In genomic region chr20:39395478-39396291, GRCh38 we compare ENCODE assay signal across 26 cellular contexts.
DNase-seq lines count a peak whose midpoint lies in the region; ATAC-seq, FAIRE-seq and TF ChIP-seq lines count a peak whose summit lies in the region.
"Had no signal": no experiment of that assay in that cellular context is flagged by ENCODE, and none has a peak within 500 bp of the region (broad histone marks: within the 10 kb centered on the region; RNA-seq: fewer than 3 reads in every experiment).

No MANE protein-coding gene starts in this region.

- WGBS in heart right ventricle, 2 donors: 69 to 74% methylated on average over 9 of the region's 9 CpGs
- WGBS in lung, 2 donors: 72 to 81% methylated on average over 9 of the region's 9 CpGs

- no peak overlapping the region for H3K4me3 Mint-ChIP-seq in activated T-cell treated with anti-CD3 and anti-CD28 coated beads, Interleukin-2, amount 50 U/mL, for 24 hours
- H3K4me3 Mint-ChIP-seq: CD4-positive, CD25-positive, alpha-beta regulatory T cell; GM23338; HFFc6 had no signal

- no peak overlapping the region for H3K4me3 ChIP-seq in heart right ventricle
- H3K4me3 ChIP-seq in right atrium auricular region: no peak overlapping the region
- H3K4me3 ChIP-seq in endothelial cell of umbilical vein (replicated peaks in 1 of 3; ENCODE audit: insufficient read depth in 1 of 3, low read depth in 1 of 3, low read length in 3 of 3): no peak overlapping the region
- no peak overlapping the region for H3K4me3 ChIP-seq in lung
- H3K4me3 ChIP-seq in parathyroid adenoma (ENCODE audit: low read depth, low read length): no peak overlapping the region
- H3K4me3 ChIP-seq: BLaER1, GM23338, HAP-1, MG63, SJSA1 had no signal

- H3K4me1 Mint-ChIP-seq in activated T-cell treated with anti-CD3 and anti-CD28 coated beads, Interleukin-2, amount 50 U/mL, for 24 hours (ENCODE audit: low read depth): no peaks in the 10 kb centered on the region
- H3K4me1 Mint-ChIP-seq: CD4-positive, CD25-positive, alpha-beta regulatory T cell; GM23338 had no signal

- intact Hi-C loops in heart right ventricle (cut with DNase I): no loop called here
- intact Hi-C loops in endothelial cell of umbilical vein (cut with micrococcal nuclease): no loop called here

- H3K36me3 Mint-ChIP-seq in activated T-cell treated with anti-CD3 and anti-CD28 coated beads, Interleukin-2, amount 50 U/mL, for 24 hours (ENCODE audit: low read depth): no peaks in the 10 kb centered on the region

- no peak for TF ChIP-seq POLR2A in endothelial cell of umbilical vein (IDR thresholded peaks at IDR 0.05; ENCODE audit: low read depth, low read length)

- no peaks in the 10 kb centered on the region for H3K4me1 ChIP-seq in heart right ventricle
- no peaks in the 10 kb centered on the region for H3K4me1 ChIP-seq in right atrium auricular region
- no peaks in the 10 kb centered on the region for H3K4me1 ChIP-seq in endothelial cell of umbilical vein (ENCODE audit: control insufficient read depth, extremely low read depth, insufficient read depth, low read length)
- H3K4me1 ChIP-seq in lung (ENCODE audit: control insufficient read depth in 2 of 2, insufficient read depth in 2 of 2, low read length in 2 of 2): no peaks in the 10 kb centered on the region
- H3K4me1 ChIP-seq in parathyroid adenoma: no peaks in the 10 kb centered on the region
- H3K4me1 ChIP-seq: BLaER1, HAP-1, SJSA1 had no signal

- POLR2A ChIA-PET in endothelial cell of umbilical vein (lab: Charles Lee): interaction anchor here (0.6 kb wide), 1 partner anchor 402 kb away, joined by 3 read pairs; no protein-coding TSS in a partner anchor

- CTCF ChIA-PET in endothelial cell of umbilical vein (lab: Charles Lee): interaction anchor here (0.7 kb wide), 1 partner anchor 478 kb away, joined by 3 read pairs; no protein-coding TSS in a partner anchor

- peak in 1 of 2 donors; percentile 67 for DNase-seq in heart right ventricle
- no peak for DNase-seq in right atrium auricular region (ENCODE audit: low spot score)
- peak; percentile 2 for DNase-seq in endothelial cell of umbilical vein (ENCODE audit: low read depth, low spot score)
- no peak for DNase-seq in lung (ENCODE audit: low spot score)
- no peak for DNase-seq in activated T-cell treated with anti-CD3 and anti-CD28 coated beads, Interleukin-2, amount 50 U/mL, for 24 hours
- DNase-seq: CD4-positive, CD25-positive, alpha-beta regulatory T cell; HFFc6; IMR-90; KG1; MG63; NCI-H1105 treated with DMSO at 0.1 percent for 48 hours; NCI-H146; NCI-H1930; NCI-H2107; NCI-H524; NCI-H748 treated with DMSO at 0.1 percent for 48 hours; NK-92 treated with Interleukin-12 subunit alpha and Interleukin-12 subunit beta, amount 100 ng/mL, for 24 hours; PC-3 had no signal

- H3K27me3 Mint-ChIP-seq in activated T-cell treated with anti-CD3 and anti-CD28 coated beads, Interleukin-2, amount 50 U/mL, for 24 hours: peaks cover 2% of the 10 kb centered on the region
- H3K27me3 Mint-ChIP-seq: CD4-positive, CD25-positive, alpha-beta regulatory T cell had no signal

- H3K79me2 ChIP-seq in endothelial cell of umbilical vein (ENCODE audit: control insufficient read depth, insufficient read depth, low read length): no peaks in the 10 kb centered on the region
- H3K79me2 ChIP-seq in parathyroid adenoma: no peaks in the 10 kb centered on the region

- peak overlapping the region; percentile 13 for H2AFZ ChIP-seq in endothelial cell of umbilical vein (ENCODE audit: low read depth, low read length)
- H2AFZ ChIP-seq in parathyroid adenoma: peak overlapping the region; percentile 6
- H2AFZ ChIP-seq: GM23338 had no signal

- H3K9me3 ChIP-seq in heart right ventricle (no peaks in the 10 kb centered on the region), right atrium auricular region (no peaks in the 10 kb centered on the region), endothelial cell of umbilical vein (replicated peaks; ENCODE audit: control insufficient read depth, insufficient read depth, low read length) (no peaks in the 10 kb centered on the region), lung (ENCODE audit: control insufficient read depth in 2 of 2, insufficient read depth in 1 of 2, low read length in 1 of 2) (no peaks in the 10 kb centered on the region), parathyroid adenoma (ENCODE audit: control insufficient read depth, low read length) (no peaks in the 10 kb centered on the region)
- H3K9me3 ChIP-seq: BLaER1, HAP-1, MG63, SJSA1 had no signal

- no peak overlapping the region for H3K27ac Mint-ChIP-seq in activated T-cell treated with anti-CD3 and anti-CD28 coated beads, Interleukin-2, amount 50 U/mL, for 24 hours
- H3K27ac Mint-ChIP-seq: GM23338, HFFc6 had no signal

- H3K36me3 ChIP-seq in heart right ventricle (no peaks in the 10 kb centered on the region), right atrium auricular region (no peaks in the 10 kb centered on the region), endothelial cell of umbilical vein (ENCODE audit: control insufficient read depth in 2 of 2, extremely low read depth in 1 of 2, insufficient read depth in 2 of 2, low read length in 2 of 2) (no peaks in the 10 kb centered on the region), lung (ENCODE audit: control insufficient read depth in 2 of 2, insufficient read depth in 2 of 2, low read length in 2 of 2) (no peaks in the 10 kb centered on the region), parathyroid adenoma (ENCODE audit: control insufficient read depth, insufficient read depth, low read length) (no peaks in the 10 kb centered on the region)
- H3K36me3 ChIP-seq: BLaER1, HAP-1, MG63, SJSA1 had no signal

- H3K9ac ChIP-seq in endothelial cell of umbilical vein (replicated peaks; ENCODE audit: extremely low read depth, insufficient read depth, low read length) (no peak overlapping the region), parathyroid adenoma (no peak overlapping the region)
- H3K9ac ChIP-seq: BLaER1 had no signal

- H4K20me1 ChIP-seq in endothelial cell of umbilical vein (replicated peaks; ENCODE audit: control insufficient read depth, extremely low read depth, insufficient read depth, low read length): no peaks in the 10 kb centered on the region
- H4K20me1 ChIP-seq: BLaER1 had no signal

- ATAC-seq in heart right ventricle (peak; percentile 28 to 86 (median 60)), lung (ENCODE audit: insufficient read depth, low FRiP score) (peak; percentile 11), HG03442 (IDR thresholded peaks at IDR 0.05; ENCODE audit: unreplicated experiment) (no peak)
- ATAC-seq: GM23338, PC-3 had no signal

- dilution Hi-C loops in endothelial cell of umbilical vein (cut with MboI; ENCODE audit: extremely low pct_ligation_motif_present, low sequenced_read_pairs): no loop called here

- peaks cover 0 to 4% (median 0%) of the 10 kb centered on the region in 7 donors for H3K27me3 ChIP-seq in heart right ventricle
- no peaks in the 10 kb centered on the region for H3K27me3 ChIP-seq in right atrium auricular region
- no peaks in the 10 kb centered on the region for H3K27me3 ChIP-seq in endothelial cell of umbilical vein (ENCODE audit: control insufficient read depth in 2 of 2, insufficient read depth in 2 of 2, low read length in 2 of 2)
- no peaks in the 10 kb centered on the region for H3K27me3 ChIP-seq in lung (ENCODE audit: control insufficient read depth, insufficient read depth)
- no peaks in the 10 kb centered on the region for H3K27me3 ChIP-seq in parathyroid adenoma (ENCODE audit: control insufficient read depth, insufficient read depth, low read length)
- H3K27me3 ChIP-seq: BLaER1, MG63, SJSA1 had no signal

- H3K4me2 ChIP-seq in endothelial cell of umbilical vein (ENCODE audit: insufficient read depth, low read length) (no peak overlapping the region), parathyroid adenoma (ENCODE audit: low read length) (no peak overlapping the region)
- H3K4me2 ChIP-seq: BLaER1, GM23338 had no signal

- BruUV-seq in endothelial cell of umbilical vein (replicated peaks; lab: Mats Ljungman, UMichigan): no TSS peak

- no peaks in the 10 kb centered on the region for H3K9me3 Mint-ChIP-seq in activated T-cell treated with anti-CD3 and anti-CD28 coated beads, Interleukin-2, amount 50 U/mL, for 24 hours
- H3K9me3 Mint-ChIP-seq: GM23338 had no signal

- H3K9me1 ChIP-seq in endothelial cell of umbilical vein (replicated peaks; ENCODE audit: control insufficient read depth, extremely low read depth, insufficient read depth, low read length): no peaks in the 10 kb centered on the region

- TF ChIP-seq CTCF in heart right ventricle (IDR thresholded peaks at IDR 0.05) (no peak), right atrium auricular region (IDR thresholded peaks at IDR 0.05) (no peak), endothelial cell of umbilical vein (IDR thresholded peaks at IDR 0.05; ENCODE audit: extremely low read depth in 1 of 2, insufficient read depth in 1 of 2, low read depth in 1 of 2, low read length in 2 of 2) (no peak), lung (IDR thresholded peaks at IDR 0.05; ENCODE audit: control extremely low read depth, extremely low read depth) (no peak), parathyroid adenoma (IDR thresholded peaks at IDR 0.05) (no peak)

- no peak for FAIRE-seq in endothelial cell of umbilical vein (lab: Jason Lieb, UNC)
- FAIRE-seq: A204.1, GM18507 had no signal

- H3K27ac ChIP-seq in heart right ventricle (peak overlapping the region in 3 of 10 donors; percentile 32 to 44 (median 39)), right atrium auricular region (no peak overlapping the region), endothelial cell of umbilical vein (ENCODE audit: insufficient read depth, low read depth, low read length) (no peak overlapping the region), lung (ENCODE audit: low read depth in 1 of 2, low read length in 1 of 2) (no peak overlapping the region), parathyroid adenoma (no peak overlapping the region)
- H3K27ac ChIP-seq: BLaER1, SJSA1 had no signal

TF ChIP-seq in endothelial cell of umbilical vein, 7 proteins besides CTCF, POLR2A, EP300 and RAD21:
- no peak for TF ChIP-seq JUN (IDR thresholded peaks at IDR 0.05; ENCODE audit: borderline replicate concordance, insufficient read depth, insufficient read length, low read depth)
- TF ChIP-seq GATA2 (IDR thresholded peaks at IDR 0.05; ENCODE audit: insufficient read depth, insufficient read length, low read depth, low read length): peak; percentile 85
- no peak for TF ChIP-seq EZH2 (IDR thresholded peaks at IDR 0.05; ENCODE audit: borderline replicate concordance, low read depth, low read length, severe bottlenecking)
- peak; percentile 33 for TF ChIP-seq FOS (IDR thresholded peaks at IDR 0.05; ENCODE audit: borderline replicate concordance, insufficient read depth, low read length)
